16 cellular contexts compared by ENCODE assay signal in genomic region chr21:28256420-28256831, GRCh38.
DNase-seq lines count a peak whose midpoint lies in the region; ATAC-seq and TF ChIP-seq lines count a peak whose summit lies in the region.
"Had no signal": no experiment of that assay in that cellular context is flagged by ENCODE, and none has a peak within 500 bp of the region (broad histone marks: within the 10 kb centered on the region; RNA-seq: fewer than 3 reads in every experiment).

No MANE protein-coding gene starts in this region.

- no peaks in the 10 kb centered on the region for H3K9me3 ChIP-seq in WERI-Rb-1 (ENCODE audit: severe bottlenecking)
- H3K9me3 ChIP-seq: prostate gland had no signal

- H3K36me3 Mint-ChIP-seq in progenitor cell of endocrine pancreas (ENCODE audit: insufficient read depth): no peaks in the 10 kb centered on the region
- H3K36me3 Mint-ChIP-seq: naive B cell had no signal

- H3K4me1 Mint-ChIP-seq in progenitor cell of endocrine pancreas (ENCODE audit: low read depth): peaks cover 23% of the 10 kb centered on the region
- H3K4me1 Mint-ChIP-seq: naive B cell had no signal

- no peaks in the 10 kb centered on the region for H3K9me3 Mint-ChIP-seq in progenitor cell of endocrine pancreas (ENCODE audit: low read depth)

- no peaks in the 10 kb centered on the region for H3K27me3 Mint-ChIP-seq in progenitor cell of endocrine pancreas
- H3K27me3 Mint-ChIP-seq: naive B cell had no signal

- DNase-seq in DMS53 treated with DMSO at 0.1 percent for 48 hours (lab: John Stamatoyannopoulos, UW; ENCODE audit: unreplicated experiment): peak; percentile 11
- peak; percentile 60 for DNase-seq in iris pigment epithelial cell (ENCODE audit: low read depth)
- no peak for DNase-seq in progenitor cell of endocrine pancreas (ENCODE audit: low spot score, unreplicated experiment)
- DNase-seq in COR-L47 (lab: John Stamatoyannopoulos, UW): no peak
- no peak for DNase-seq in activated CD8-positive, alpha-beta memory T cell treated with anti-CD3 and anti-CD28 coated beads, Interleukin-2, amount 50 U/mL, for 4 hours
- DNase-seq in activated CD4-positive, alpha-beta T cell treated with anti-CD3 and anti-CD28 coated beads for 1 hour: no peak
- DNase-seq in WERI-Rb-1: no peak
- DNase-seq: activated CD8-positive, alpha-beta T cell treated with anti-CD3 and anti-CD28 coated beads, Interleukin-2, amount 10 ng/mL, durations not matched to agents 7 days and 5 days; amniotic stem cell; head of caudate nucleus; naive B cell; NCI-H1694 treated with DMSO at 0.1 percent for 48 hours; NCI-H524; PC-3 had no signal

- H3K36me3 ChIP-seq in WERI-Rb-1: no peaks in the 10 kb centered on the region
- H3K36me3 ChIP-seq: prostate gland had no signal

- ATAC-seq in SK-N-SH treated with all-trans-retinoic acid at 6 μM for 48 hours: peak; percentile 63
- ATAC-seq: activated CD8-positive, alpha-beta T cell treated with anti-CD3 and anti-CD28 coated beads, Interleukin-2, amount 10 ng/mL, durations not matched to agents 7 days and 5 days; PC-3 had no signal

- no peak for TF ChIP-seq CTCF in progenitor cell of endocrine pancreas (IDR thresholded peaks at IDR 0.05; ENCODE audit: unreplicated experiment)
- no peak for TF ChIP-seq CTCF in WERI-Rb-1 (IDR thresholded peaks at IDR 0.05; ENCODE audit: low read depth, low read length)

- peak overlapping the region; percentile 84 for H3K27ac Mint-ChIP-seq in progenitor cell of endocrine pancreas
- H3K27ac Mint-ChIP-seq: activated CD8-positive, alpha-beta T cell treated with anti-CD3 and anti-CD28 coated beads, Interleukin-2, amount 10 ng/mL, durations not matched to agents 7 days and 5 days; naive B cell had no signal

- no peak overlapping the region for H3K4me3 Mint-ChIP-seq in progenitor cell of endocrine pancreas (ENCODE audit: low read depth)
- H3K4me3 Mint-ChIP-seq: activated CD8-positive, alpha-beta T cell treated with anti-CD3 and anti-CD28 coated beads, Interleukin-2, amount 10 ng/mL, durations not matched to agents 7 days and 5 days; naive B cell had no signal

- peaks cover 51% of the 10 kb centered on the region for H3K27me3 ChIP-seq in WERI-Rb-1 (ENCODE audit: insufficient read depth, low read depth, severe bottlenecking)

- no peak overlapping the region for H3K27ac ChIP-seq in WERI-Rb-1
- H3K27ac ChIP-seq: prostate gland had no signal

- H3K4me3 ChIP-seq in WERI-Rb-1 (ENCODE audit: low read depth, low read length): no peak overlapping the region
- H3K4me3 ChIP-seq: prostate gland had no signal

TF ChIP-seq in SK-N-SH treated with all-trans-retinoic acid at 6 μM for 48 hours, 23 proteins besides CTCF, POLR2A, EP300 and RAD21 (continues in another document):
- peak; percentile 38; the same call in 1 of the 2 replicates for TF ChIP-seq ZNF70 (CRISPR knock-in tag; IDR thresholded peaks at IDR 0.05)
- no peak for TF ChIP-seq OSR1 (CRISPR knock-in tag; IDR thresholded peaks at IDR 0.05)
- no peak for TF ChIP-seq ZC3H10 (CRISPR knock-in tag; IDR thresholded peaks at IDR 0.05)
- no peak for TF ChIP-seq ZFP3 (CRISPR knock-in tag; IDR thresholded peaks at IDR 0.05)
- no peak for TF ChIP-seq SNAI2 (CRISPR knock-in tag; IDR thresholded peaks at IDR 0.05)
- no peak for TF ChIP-seq ZNF565 (CRISPR knock-in tag; conservative IDR thresholded peaks at IDR 0.05; ENCODE audit: low read depth)
- no peak for TF ChIP-seq ZFP30 (CRISPR knock-in tag; IDR thresholded peaks at IDR 0.05)
- no peak for TF ChIP-seq CSDC2 (CRISPR knock-in tag; IDR thresholded peaks at IDR 0.05)
- TF ChIP-seq GLIS3 (CRISPR knock-in tag; IDR thresholded peaks at IDR 0.05): no peak
- TF ChIP-seq PPARA (CRISPR knock-in tag; IDR thresholded peaks at IDR 0.05; ENCODE audit: borderline replicate concordance): peak; percentile 41; the same call in 1 of the 2 replicates
- no peak for TF ChIP-seq BACH2 (CRISPR knock-in tag; IDR thresholded peaks at IDR 0.05; ENCODE audit: borderline replicate concordance)
- TF ChIP-seq ISL1 (CRISPR knock-in tag; IDR thresholded peaks at IDR 0.05): peak; percentile 53
- 0 out of 2 replicates have a peak, but pooled peaks have one; percentile 33 for TF ChIP-seq ZNF8 (CRISPR knock-in tag; IDR thresholded peaks at IDR 0.05)
- TF ChIP-seq POU6F1 (CRISPR knock-in tag; IDR thresholded peaks at IDR 0.05; ENCODE audit: borderline replicate concordance, low read depth): no peak
- TF ChIP-seq TSHZ2 (CRISPR knock-in tag; IDR thresholded peaks at IDR 0.05): peak; percentile 72
- TF ChIP-seq CREB5 (CRISPR knock-in tag; IDR thresholded peaks at IDR 0.05; ENCODE audit: low read depth): no peak; the same call in 1 of the 2 replicates
- TF ChIP-seq ESRRG (CRISPR knock-in tag; IDR thresholded peaks at IDR 0.05): no peak
- no peak for TF ChIP-seq TCF4 (CRISPR knock-in tag; IDR thresholded peaks at IDR 0.05; ENCODE audit: borderline replicate concordance)
- TF ChIP-seq ARNTL (CRISPR knock-in tag; IDR thresholded peaks at IDR 0.05; ENCODE audit: borderline replicate concordance, low read depth): no peak
- no peak for TF ChIP-seq PATZ1 (CRISPR knock-in tag; IDR thresholded peaks at IDR 0.05; ENCODE audit: borderline replicate concordance)
- TF ChIP-seq TOX (CRISPR knock-in tag; IDR thresholded peaks at IDR 0.05; ENCODE audit: borderline replicate concordance): no peak

Comparison
In these comparisons a context has a peak if more than half of its experiments do, and no peak if none do; other contexts are left out.
1. DNase-seq: peak in DMS53 treated with DMSO at 0.1 percent for 48 hours (single experiment) and iris pigment epithelial cell (single experiment); none in progenitor cell of endocrine pancreas (single experiment), COR-L47 (single experiment), activated CD8-positive, alpha-beta memory T cell treated with anti-CD3 and anti-CD28 coated beads, Interleukin-2, amount 50 U/mL, for 4 hours (single experiment), activated CD4-positive, alpha-beta T cell treated with anti-CD3 and anti-CD28 coated beads for 1 hour (single experiment) and WERI-Rb-1 (single experiment).